ENCODE assay signal across 18 cellular contexts in genomic region chr15:72313448-72313840, GRCh38. TPM values are rescaled to one million over a fixed set of nuclear protein-coding genes. Genes with fewer than 3 reads are reported as not detected.
DNase-seq lines count a peak whose midpoint lies in the region; ATAC-seq and TF ChIP-seq lines count a peak whose summit lies in the region.
"Had no signal": no experiment of that assay in that cellular context is flagged by ENCODE, and none has a peak within 500 bp of the region (broad histone marks: within the 10 kb centered on the region; RNA-seq: fewer than 3 reads in every experiment).

No MANE protein-coding gene starts in this region.

- H3F3A ChIP-seq in smooth muscle cell (ENCODE audit: low read depth) = no peaks in the 10 kb centered on the region

- ATAC-seq in T-helper 17 cell = no peak
- ATAC-seq in GM18861 (IDR thresholded peaks at IDR 0.05; ENCODE audit: unreplicated experiment) = no peak
- no peak for ATAC-seq in HG03521 (IDR thresholded peaks at IDR 0.05; ENCODE audit: unreplicated experiment)

- no peak for TF ChIP-seq CTCF in smooth muscle cell (IDR thresholded peaks at IDR 0.05; ENCODE audit: borderline replicate concordance, insufficient read depth, poor library complexity, severe bottlenecking)

- H3K36me3 ChIP-seq in smooth muscle cell (ENCODE audit: low read depth) = no peaks in the 10 kb centered on the region
- H3K36me3 ChIP-seq: BE2C, HAP-1 had no signal

- H3K27ac ChIP-seq in smooth muscle cell (ENCODE audit: low read depth) = no peak overlapping the region

- no peaks in the 10 kb centered on the region for H3K27me3 Mint-ChIP-seq in T-helper 17 cell
- H3K27me3 Mint-ChIP-seq: CD4-positive, CD25-positive, alpha-beta regulatory T cell; IgD-negative memory B cell had no signal

- no peak overlapping the region for H3K4me3 Mint-ChIP-seq in T-helper 17 cell
- H3K4me3 Mint-ChIP-seq: CD4-positive, CD25-positive, alpha-beta regulatory T cell; CD8-positive, alpha-beta memory T cell; IgD-negative memory B cell had no signal

- intact Hi-C loops in head of caudate nucleus (cut with DNase I) = loop anchor here (10.0 kb wide), 1 partner anchor 61 kb away; the partner anchor contains the start of gene HEXA

- H3K9ac ChIP-seq in smooth muscle cell (ENCODE audit: low read depth) = no peak overlapping the region

- H3K4me1 Mint-ChIP-seq in T-helper 17 cell = peaks cover 12% of the 10 kb centered on the region

- H3K4me2 ChIP-seq in smooth muscle cell = no peak overlapping the region

- peaks cover 2% of the 10 kb centered on the region for H3K27me3 ChIP-seq in smooth muscle cell (ENCODE audit: low read depth)
- H3K27me3 ChIP-seq: BE2C had no signal

- no peaks in the 10 kb centered on the region for H4K20me1 ChIP-seq in smooth muscle cell (ENCODE audit: low read depth)

- WGBS in smooth muscle cell (ENCODE audit: low lambda C conversion rate) = 78% methylated on average over 2 of the region's 2 CpGs

- H3K27ac Mint-ChIP-seq in T-helper 17 cell = peak overlapping the region; percentile 60
- H3K27ac Mint-ChIP-seq: CD4-positive, CD25-positive, alpha-beta regulatory T cell had no signal

- H3K4me3 ChIP-seq in smooth muscle cell = no peak overlapping the region
- H3K4me3 ChIP-seq: GM12878, HAP-1 had no signal

- no peak overlapping the region for H2AFZ ChIP-seq in smooth muscle cell (ENCODE audit: low read depth)

- H3K9me3 ChIP-seq in T-helper 17 cell (ENCODE audit: control insufficient read depth, low read length, poor library complexity, severe bottlenecking) (no peaks in the 10 kb centered on the region), smooth muscle cell (replicated peaks; ENCODE audit: low read depth) (no peaks in the 10 kb centered on the region)
- H3K9me3 ChIP-seq: BE2C, HAP-1 had no signal

- H3K36me3 Mint-ChIP-seq in T-helper 17 cell (ENCODE audit: low read depth) = no peaks in the 10 kb centered on the region

- H3K4me1 ChIP-seq in smooth muscle cell (ENCODE audit: low read depth) = no peaks in the 10 kb centered on the region
- H3K4me1 ChIP-seq: HAP-1 had no signal

- no peaks in the 10 kb centered on the region for H3K79me2 ChIP-seq in smooth muscle cell (ENCODE audit: low read depth)

- DNase-seq in T-helper 17 cell (no peak), head of caudate nucleus (peak; percentile 49 to 92 (median 78)), ureter (ENCODE audit: low spot score) (peak; percentile 24), smooth muscle cell (lab: John Stamatoyannopoulos, UW; ENCODE audit: unreplicated experiment) (no peak)
- DNase-seq: ACHN; BE2C; CD4-positive, CD25-positive, alpha-beta regulatory T cell; CD8-positive, alpha-beta memory T cell; COR-L47; DMS 273 treated with DMSO at 0.1 percent for 48 hours; DMS53; DND-41; EL had no signal

RNA-seq across cellular contexts. Expression of gene CELF6, which starts 6.5 kb away (rescaled TPM):
- 1 to 10 TPM; 1.4 to 1.9 TPM for total RNA-seq in T-helper 17 cell
- 3.4 TPM for total RNA-seq in ureter
- 0.81 and 1.9 TPM in 2 replicates for total RNA-seq in smooth muscle cell
- polyA plus RNA-seq in smooth muscle cell = 0.19 and 0.43 TPM in 2 replicates
- polyA plus RNA-seq: CD8-positive, alpha-beta memory T cell had no signal

RNA-seq across cellular contexts. Expression of gene PARP6, which starts 41.1 kb away (rescaled TPM):
- total RNA-seq in T-helper 17 cell = 100 to 1,000 TPM; 109 to 112 TPM
- total RNA-seq in ureter = 103 TPM
- total RNA-seq in smooth muscle cell = 24.6 and 29.2 TPM in 2 replicates
- 40.3 and 59.2 TPM in 2 replicates for polyA plus RNA-seq in smooth muscle cell

Comparison
In these comparisons a context has a peak if more than half of its experiments do, and no peak if none do; other contexts are left out.
1. DNase-seq: peak in head of caudate nucleus (42 of 42) and ureter (single experiment); none in T-helper 17 cell (0 of 3) and smooth muscle cell (single experiment).